In genomic region chr5:72355706-72356299, GRCh38 we compare ENCODE assay signal across 8 cellular contexts. TPM values are rescaled to one million over a fixed set of nuclear protein-coding genes. Genes with fewer than 3 reads are reported as not detected.
A peak's percentile ranks its signal among the peaks of the same experiment; 100 is the strongest.
DNase-seq lines count a peak whose midpoint lies in the region; ATAC-seq, FAIRE-seq and TF ChIP-seq lines count a peak whose summit lies in the region.

No MANE protein-coding gene starts in this region.

- H3K4me3 ChIP-seq in AG10803 (ENCODE audit: low read length) (no peak overlapping the region), keratinocyte (ENCODE audit: control insufficient read depth in 2 of 3, extremely low read depth in 1 of 3, insufficient read depth in 2 of 3, low read depth in 1 of 3, low read length in 3 of 3) (no peak overlapping the region), kidney (ENCODE audit: low read length in 2 of 2) (no peak overlapping the region)

- no peaks in the 10 kb centered on the region for H3K4me1 Mint-ChIP-seq in natural killer cell treated with Interleukin-12 subunit alpha and Interleukin-12 subunit beta and Interleukin-15 and Interleukin-18, amount 100 ng/mL, for 72 hours (ENCODE audit: low read depth in 2 of 2)

- H3K4me1 ChIP-seq in keratinocyte (ENCODE audit: control insufficient read depth, extremely low read depth, insufficient read depth, low read length) (no peaks in the 10 kb centered on the region), kidney (ENCODE audit: control insufficient read depth in 1 of 2, insufficient read depth in 1 of 2, low read depth in 1 of 2, low read length in 2 of 2) (no peaks in the 10 kb centered on the region)

- no peak overlapping the region for H3K27ac Mint-ChIP-seq in natural killer cell treated with Interleukin-12 subunit alpha and Interleukin-12 subunit beta and Interleukin-15 and Interleukin-18, amount 100 ng/mL, for 72 hours

- H3K27ac ChIP-seq in keratinocyte (ENCODE audit: control insufficient read depth, insufficient read depth, low read length) (no peak overlapping the region), kidney (ENCODE audit: low read depth in 2 of 2, low read length in 2 of 2) (no peak overlapping the region)

- H3K4me2 ChIP-seq in keratinocyte (ENCODE audit: control insufficient read depth, extremely low read depth, insufficient read depth, low read depth, low read length): no peak overlapping the region

- H3K9me3 Mint-ChIP-seq in natural killer cell treated with Interleukin-12 subunit alpha and Interleukin-12 subunit beta and Interleukin-15 and Interleukin-18, amount 100 ng/mL, for 72 hours: no peaks in the 10 kb centered on the region

- no peaks in the 10 kb centered on the region for H3K79me2 ChIP-seq in keratinocyte (ENCODE audit: control insufficient read depth, insufficient read depth, low read length)

- no peak overlapping the region for H3K4me3 Mint-ChIP-seq in natural killer cell treated with Interleukin-12 subunit alpha and Interleukin-12 subunit beta and Interleukin-15 and Interleukin-18, amount 100 ng/mL, for 72 hours

- no peaks in the 10 kb centered on the region for H3K27me3 Mint-ChIP-seq in natural killer cell treated with Interleukin-12 subunit alpha and Interleukin-12 subunit beta and Interleukin-15 and Interleukin-18, amount 100 ng/mL, for 72 hours

- H2AFZ ChIP-seq in keratinocyte (ENCODE audit: control insufficient read depth, low read length): no peak overlapping the region

- dilution Hi-C loops in keratinocyte (cut with MboI; ENCODE audit: extremely low pct_ligation_motif_present, low sequenced_read_pairs): no loop called here

- ATAC-seq in GM19452 (IDR thresholded peaks at IDR 0.05; ENCODE audit: unreplicated experiment): no peak
- ATAC-seq in natural killer cell treated with Interleukin-12 subunit alpha and Interleukin-12 subunit beta and Interleukin-15 and Interleukin-18, amount 100 ng/mL, for 72 hours: no peak

- peak; percentile 43 for DNase-seq in AG10803 (ENCODE audit: low read depth)
- peak; percentile 43 for DNase-seq in HT-29 (ENCODE audit: low spot score)
- DNase-seq in astrocyte of the hippocampus (ENCODE audit: low read depth, low spot score): peak; percentile 50
- DNase-seq in keratinocyte (ENCODE audit: low read depth, low spot score): no peak
- DNase-seq in kidney: no peak
- no peak for DNase-seq in NAMALWA (ENCODE audit: low spot score)
- DNase-seq in natural killer cell treated with Interleukin-12 subunit alpha and Interleukin-12 subunit beta and Interleukin-15 and Interleukin-18, amount 100 ng/mL, for 72 hours (ENCODE audit: low spot score): no peak

- H3K36me3 ChIP-seq in keratinocyte (ENCODE audit: control insufficient read depth in 2 of 2, extremely low read depth in 1 of 2, insufficient read depth in 2 of 2, low read length in 2 of 2) (peaks cover 6 to 8% of the 10 kb centered on the region in 2 experiments), kidney (ENCODE audit: control insufficient read depth in 1 of 2, insufficient read depth in 2 of 2, low read length in 2 of 2) (peaks cover 0 to 8% of the 10 kb centered on the region in 2 donors)

- no peaks in the 10 kb centered on the region for H4K20me1 ChIP-seq in keratinocyte (ENCODE audit: control insufficient read depth, extremely low read depth, insufficient read depth, low read length)

- no peaks in the 10 kb centered on the region for H3K9me1 ChIP-seq in keratinocyte (ENCODE audit: control insufficient read depth, extremely low read depth, insufficient read depth, low read length)

- H3K27me3 ChIP-seq in keratinocyte (ENCODE audit: control insufficient read depth, extremely low read depth, insufficient read depth, low read length): no peaks in the 10 kb centered on the region

- FAIRE-seq in keratinocyte (lab: Jason Lieb, UNC) (peak; percentile 63), kidney (lab: Jason Lieb, UNC) (no peak)

- intact Hi-C loops in kidney (cut with DNase I): no loop called here

- H3K9ac ChIP-seq in keratinocyte (ENCODE audit: control insufficient read depth, extremely low read depth, insufficient read depth, low read length) (no peak overlapping the region), kidney (ENCODE audit: low read length in 2 of 2) (no peak overlapping the region)

- no peaks in the 10 kb centered on the region for H3K9me3 ChIP-seq in keratinocyte (ENCODE audit: control insufficient read depth, low read depth, low read length)
- no peaks in the 10 kb centered on the region for H3K9me3 ChIP-seq in kidney (ENCODE audit: control insufficient read depth in 1 of 2, low read length in 2 of 2)

- peaks cover 8% of the 10 kb centered on the region for H3K36me3 Mint-ChIP-seq in natural killer cell treated with Interleukin-12 subunit alpha and Interleukin-12 subunit beta and Interleukin-15 and Interleukin-18, amount 100 ng/mL, for 72 hours

- TF ChIP-seq CTCF in AG10803 (conservative IDR thresholded peaks at IDR 0.05; ENCODE audit: low read length) (peak; percentile 58), keratinocyte (optimal IDR thresholded peaks at IDR 0.05 in 1 of 3, IDR thresholded peaks at IDR 0.05 in 1 of 3, conservative IDR thresholded peaks at IDR 0.05 in 1 of 3; ENCODE audit: extremely low read depth in 1 of 3, insufficient read depth in 2 of 3, low read length in 3 of 3) (peak; percentile 53 to 90 (median 64)), kidney (IDR thresholded peaks at IDR 0.05; ENCODE audit: borderline replicate concordance, extremely low read depth, insufficient read depth) (no peak)

RNA-seq across cellular contexts. Expression of gene PTCD2, which starts 35.6 kb away (rescaled TPM):
- total RNA-seq in HT-29 (2014; rRNA removed; shearing (Covaris generic)): 2.6 and 3.2 TPM in 2 replicates
- 9.9 to 13.1 TPM (median 11.5 TPM) in 3 replicates for polyA plus RNA-seq in keratinocyte
- 6.4 TPM for polyA plus RNA-seq in keratinocyte (2011; ENCODE audit: low read depth)
- polyA plus RNA-seq in keratinocyte (2011; cell fraction: cytosol; rRNA removed): 6.9 and 12.8 TPM in 2 replicates
- 17.7 and 18.9 TPM in 2 replicates for polyA plus RNA-seq in keratinocyte (2011; cell fraction: nucleus; rRNA removed)
- polyA plus RNA-seq in keratinocyte (2012; ENCODE audit: low replicate concordance): 6.1 and 6.9 TPM in 2 replicates
- polyA minus RNA-seq in keratinocyte: 7.0 to 13.2 TPM (median 9.0 TPM) in 3 replicates
- polyA minus RNA-seq in keratinocyte (2011; cell fraction: cytosol; rRNA and poly(A)+ RNA removed): 5.4 TPM
- 4.9 and 9.6 TPM in 2 replicates for polyA minus RNA-seq in keratinocyte (2011; cell fraction: nucleus; rRNA and poly(A)+ RNA removed)
- total RNA-seq in kidney: 9.8 TPM
- polyA plus RNA-seq in kidney (ENCODE audit: insufficient read depth, low read depth, low replicate concordance): 7.2 TPM
- total RNA-seq in natural killer cell treated with Interleukin-12 subunit alpha and Interleukin-12 subunit beta and Interleukin-15 and Interleukin-18, amount 100 ng/mL, for 72 hours: 10 to 100 TPM in 1 of 2 donors, 1 to 10 TPM in 1; 8.0 to 11.3 TPM

RNA-seq across cellular contexts. Expression of gene MRPS27, which starts 35.8 kb away (rescaled TPM):
- 52.7 and 56.4 TPM in 2 replicates for total RNA-seq in HT-29 (2014; rRNA removed; shearing (Covaris generic))
- polyA plus RNA-seq in keratinocyte: 58.9 to 98.7 TPM (median 79.2 TPM) in 3 replicates
- 17.9 TPM for polyA plus RNA-seq in keratinocyte (2011; ENCODE audit: low read depth)
- 47.8 and 68.7 TPM in 2 replicates for polyA plus RNA-seq in keratinocyte (2011; cell fraction: cytosol; rRNA removed)
- polyA plus RNA-seq in keratinocyte (2011; cell fraction: nucleus; rRNA removed): 55.8 and 58.3 TPM in 2 replicates
- polyA plus RNA-seq in keratinocyte (2012; ENCODE audit: low replicate concordance): 26.4 and 46.7 TPM in 2 replicates
- polyA minus RNA-seq in keratinocyte: 68.0 to 132 TPM (median 89.5 TPM) in 3 replicates
- polyA minus RNA-seq in keratinocyte (2011; cell fraction: cytosol; rRNA and poly(A)+ RNA removed): 65.4 TPM
- 36.3 and 66.4 TPM in 2 replicates for polyA minus RNA-seq in keratinocyte (2011; cell fraction: nucleus; rRNA and poly(A)+ RNA removed)
- 50.8 TPM for total RNA-seq in kidney
- polyA plus RNA-seq in kidney (ENCODE audit: insufficient read depth, low read depth, low replicate concordance): 40.0 TPM
- total RNA-seq in natural killer cell treated with Interleukin-12 subunit alpha and Interleukin-12 subunit beta and Interleukin-15 and Interleukin-18, amount 100 ng/mL, for 72 hours: 10 to 100 TPM; 43.1 to 61.0 TPM

Comparison
In these comparisons a context has a peak if more than half of its experiments do, and no peak if none do; other contexts are left out.
1. DNase-seq: peak in AG10803 (single experiment), HT-29 (single experiment) and astrocyte of the hippocampus (single experiment); none in keratinocyte (single experiment), kidney (single experiment), NAMALWA (single experiment) and natural killer cell treated with Interleukin-12 subunit alpha and Interleukin-12 subunit beta and Interleukin-15 and Interleukin-18, amount 100 ng/mL, for 72 hours (single experiment).